8 cellular contexts compared by ENCODE assay signal in the genomic region with DNA sequence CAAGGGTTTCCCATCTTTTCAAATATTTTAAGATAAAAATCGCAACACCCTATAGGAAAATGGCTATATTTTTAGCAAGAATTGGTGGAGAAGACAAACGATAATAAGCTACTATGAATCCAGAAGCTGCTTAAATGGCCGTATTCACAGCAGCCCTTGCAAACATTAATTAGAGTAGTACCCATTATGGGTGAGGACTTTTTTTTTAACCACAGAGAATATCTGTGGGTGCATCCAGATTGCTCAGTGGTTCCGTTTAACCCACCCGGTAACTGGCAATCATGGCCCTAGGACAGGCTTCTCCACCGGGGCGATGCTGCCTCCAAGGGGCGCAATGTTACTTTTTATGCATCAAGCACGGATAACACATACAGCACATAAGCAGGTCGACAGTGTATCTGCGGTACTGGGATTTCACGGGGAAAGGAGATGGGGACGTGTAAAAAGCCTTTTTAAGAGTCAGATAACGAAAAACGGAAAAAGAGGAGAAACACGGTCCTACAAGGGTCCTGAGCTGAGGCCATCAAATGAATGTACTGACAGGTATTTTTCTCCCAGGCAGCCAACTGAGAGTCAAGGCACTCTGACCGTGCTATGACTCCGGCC. TPM values are rescaled to one million over a fixed set of nuclear protein-coding genes. Genes with fewer than 3 reads are reported as not detected.
DNase-seq lines count a peak whose midpoint lies in the region; ATAC-seq, FAIRE-seq and TF ChIP-seq lines count a peak whose summit lies in the region.

No MANE protein-coding gene starts in this region.

- WGBS in H1 (ENCODE audit: extremely low coverage in 1 of 2, insufficient coverage in 1 of 2, insufficient read length in 1 of 2, insufficient replicate concordance in 2 of 2, low coverage in 1 of 2, low lambda C conversion rate in 2 of 2, missing lambda C conversion rate in 1 of 2), 2 experiments: 24% methylated on average over 18 of the region's 18 CpGs; no CpG with 5 or more reads in 1 of the 2 experiments

- H3K14ac ChIP-seq in H1 (ENCODE audit: insufficient read length): no peak overlapping the region

- TF ChIP-seq CTCF in CD8-positive, alpha-beta T cell (IDR thresholded peaks at IDR 0.05): no peak
- TF ChIP-seq CTCF in HEK293 (tag by site-specific recombination; IDR thresholded peaks at IDR 0.05) (no peak), H1 (IDR thresholded peaks at IDR 0.05; ENCODE audit: control extremely low read depth in 1 of 3, insufficient read depth in 1 of 3, low read depth in 1 of 3, low read length in 3 of 3) (peak; percentile 40 to 60 (median 43)), uterus (IDR thresholded peaks at IDR 0.05) (no peak)

- TF ChIP-seq RAD21 in H1 (IDR thresholded peaks at IDR 0.05 in 1 of 2, conservative IDR thresholded peaks at IDR 0.05 in 1 of 2; ENCODE audit: low read depth in 2 of 2, low read length in 2 of 2): peak; percentile 50 to 66

- no peak overlapping the region for H3K56ac ChIP-seq in H1 (replicated peaks; ENCODE audit: insufficient read length, low read depth, low read length)

- TF ChIP-seq POLR2A in H1 (IDR thresholded peaks at IDR 0.05; ENCODE audit: control extremely low read depth in 1 of 2, low read depth in 2 of 2, low read length in 2 of 2): no peak
- TF ChIP-seq POLR2A in uterus (IDR thresholded peaks at IDR 0.05): no peak

- H3K23me2 ChIP-seq in H1 (ENCODE audit: low read depth, low read length): peaks cover 5% of the 10 kb centered on the region; the same call in 1 of the 2 replicates

- H3K36me3 Mint-ChIP-seq in CD8-positive, alpha-beta T cell: no peaks in the 10 kb centered on the region
- no peaks in the 10 kb centered on the region for H3K36me3 Mint-ChIP-seq in T-cell

- peaks cover 25% of the 10 kb centered on the region for H3K27me3 ChIP-seq in CD8-positive, alpha-beta T cell (ENCODE audit: insufficient read depth, low read length)
- H3K27me3 ChIP-seq in H1 (replicated peaks in 1 of 4; ENCODE audit: control insufficient read depth in 3 of 4, extremely low read depth in 1 of 4, insufficient read depth in 3 of 4, low read length in 3 of 4) (peaks cover 0 to 14% (median 3%) of the 10 kb centered on the region in 4 experiments; a peak in 5 of 7 replicates), muscle layer of colon (ENCODE audit: control insufficient read depth in 1 of 2, insufficient read depth in 2 of 2, low read length in 2 of 2) (peaks cover 0 to 4% of the 10 kb centered on the region in 2 donors), uterus (no peaks in the 10 kb centered on the region)

- no peak for TF ChIP-seq EP300 in H1 (IDR thresholded peaks at IDR 0.05; ENCODE audit: borderline replicate concordance in 1 of 2, low read depth in 2 of 2, low read length in 2 of 2)

- H3K18ac ChIP-seq in H1 (ENCODE audit: extremely low read depth, low read length): no peak overlapping the region

- no peak for FAIRE-seq in H1 (lab: Jason Lieb, UNC)

- H4K8ac ChIP-seq in H1 (ENCODE audit: extremely low read depth, insufficient read depth, low read length): no peak overlapping the region

- no peaks in the 10 kb centered on the region for H3K9me3 Mint-ChIP-seq in CD8-positive, alpha-beta T cell
- H3K9me3 Mint-ChIP-seq in T-cell: no peaks in the 10 kb centered on the region

- no peak overlapping the region for H2BK15ac ChIP-seq in H1 (ENCODE audit: low read length)

- POLR2A ChIA-PET in CD8-positive, alpha-beta T cell (lab: Charles Lee): no interaction called here
- POLR2A ChIA-PET in HEK293 (lab: Yijun Ruan, JAX): interaction anchor here (0.6 to 3.0 kb wide), 4 partner anchors 22 to 155 kb away, joined by 3 to 18 read pairs (median 3); no protein-coding TSS in a partner anchor
- POLR2A ChIA-PET in T-cell (lab: Charles Lee): no interaction called here
- POLR2A ChIA-PET in H1 (lab: Charles Lee; ENCODE audit: partially characterized antibody): interaction anchor here (0.8 to 2.7 kb wide), 2 partner anchors 81 to 331 kb away, joined by 3 to 11 read pairs; no protein-coding TSS in a partner anchor

- H2BK5ac ChIP-seq in H1 (ENCODE audit: low read depth, low read length): no peak overlapping the region

- no peak overlapping the region for H4K91ac ChIP-seq in H1 (replicated peaks; ENCODE audit: insufficient read length, low read length)

- no peak overlapping the region for H3K27ac ChIP-seq in CD8-positive, alpha-beta T cell (ENCODE audit: low read depth, low read length)
- H3K27ac ChIP-seq in HEK293 (ENCODE audit: extremely low read depth, low read depth, low read length) (no peak overlapping the region), H1 (ENCODE audit: low read depth, low read length) (no peak overlapping the region), muscle layer of colon (ENCODE audit: low read depth, low read length) (no peak overlapping the region), uterus (no peak overlapping the region)

- peaks cover 15% of the 10 kb centered on the region for H3K4me1 ChIP-seq in CD8-positive, alpha-beta T cell (ENCODE audit: insufficient read depth, low read length)
- H3K4me1 ChIP-seq in HEK293 (ENCODE audit: control insufficient read depth, insufficient read depth, low read length) (no peaks in the 10 kb centered on the region), H1 (replicated peaks in 1 of 4; ENCODE audit: control insufficient read depth in 3 of 4, insufficient read depth in 4 of 4, low read length in 3 of 4) (peaks cover 0 to 16% (median 6%) of the 10 kb centered on the region in 4 experiments; a peak in 6 of 7 replicates), muscle layer of colon (ENCODE audit: insufficient read depth, low read length) (peaks cover 12% of the 10 kb centered on the region), uterus (peaks cover 0 to 4% of the 10 kb centered on the region in 2 donors)

- no peaks in the 10 kb centered on the region for H4K20me1 ChIP-seq in H1 (replicated peaks in 1 of 2; ENCODE audit: control insufficient read depth in 1 of 2, insufficient read depth in 2 of 2, low read length in 2 of 2)

- H4K5ac ChIP-seq in H1 (ENCODE audit: insufficient read length, low read depth, low read length): no peak overlapping the region

- no peak overlapping the region for H3K9ac ChIP-seq in H1 (replicated peaks in 1 of 4; ENCODE audit: extremely low read depth in 1 of 4, low read depth in 3 of 4, low read length in 3 of 4)
- H3K9ac ChIP-seq in muscle layer of colon (ENCODE audit: low read length): no peak overlapping the region

- no peaks in the 10 kb centered on the region for H3K79me1 ChIP-seq in H1 (ENCODE audit: low read depth, low read length)

- H2BK12ac ChIP-seq in H1 (ENCODE audit: low read depth, low read length): no peak overlapping the region

- peak overlapping the region; percentile 43 for H3K4me3 ChIP-seq in CD8-positive, alpha-beta T cell (ENCODE audit: low read depth, low read length)
- H3K4me3 ChIP-seq in HEK293 (ENCODE audit: low read depth, low read length) (peak overlapping the region; percentile 62), H1 (ENCODE audit: extremely low read depth in 1 of 4, insufficient read depth in 2 of 4, low read depth in 3 of 4, low read length in 4 of 4) (peak overlapping the region; percentile 69 to 85 (median 76)), muscle layer of colon (ENCODE audit: low read depth in 1 of 2, low read length in 2 of 2) (peak overlapping the region; percentile 17 to 68), uterus (peak overlapping the region; percentile 40 to 53)

- peak in 1 of 7 experiments; percentile 6 for DNase-seq in CD8-positive, alpha-beta T cell
- DNase-seq in T-cell (peak in 3 of 34 experiments; percentile 1 to 6 (median 2)), H1 (ENCODE audit: low read depth in 1 of 2, low spot score in 2 of 2) (no peak), uterus (no peak)

- H2BK120ac ChIP-seq in H1 (replicated peaks; ENCODE audit: low read depth, low read length): no peak overlapping the region

- peak overlapping the region; percentile 60 to 88 for H3K4me2 ChIP-seq in H1 (ENCODE audit: insufficient read depth in 1 of 2, low read depth in 2 of 2, low read length in 2 of 2)

- H2AFZ ChIP-seq in H1 (ENCODE audit: low read length): no peak overlapping the region

- H2AK5ac ChIP-seq in H1 (ENCODE audit: low read depth, low read length): no peak overlapping the region

- CTCF ChIA-PET in CD8-positive, alpha-beta T cell (lab: Charles Lee): interaction anchor here (0.9 to 4.8 kb wide), 6 partner anchors 16 to 93 kb away, joined by 3 to 47 read pairs (median 4); no protein-coding TSS in a partner anchor
- CTCF ChIA-PET in HEK293 (lab: Yijun Ruan, JAX) (interaction anchor here (0.6 to 9.4 kb wide), 22 partner anchors 10 to 1164 kb away, joined by 3 to 261 read pairs (median 4); a partner anchor contains a TSS), T-cell (lab: Charles Lee) (interaction anchor here in 1 of 2 donors (4.5 kb wide), 1 partner anchor 80 kb away, joined by 29 read pairs; no protein-coding TSS in a partner anchor), H1 (lab: Charles Lee; ENCODE audit: partially characterized antibody) (interaction anchor here (0.7 to 6.0 kb wide), 26 partner anchors 7 to 131 kb away, joined by 3 to 164 read pairs (median 5); no protein-coding TSS in a partner anchor)

- H3K36me3 ChIP-seq in CD8-positive, alpha-beta T cell (ENCODE audit: insufficient read depth, low read length): no peaks in the 10 kb centered on the region
- H3K36me3 ChIP-seq in HEK293 (ENCODE audit: control insufficient read depth in 2 of 2, insufficient read depth in 1 of 2, low read length in 2 of 2): no peaks in the 10 kb centered on the region
- no peaks in the 10 kb centered on the region for H3K36me3 ChIP-seq in H1 (ENCODE audit: control insufficient read depth in 2 of 4, insufficient read depth in 4 of 4, low read length in 3 of 4)
- H3K36me3 ChIP-seq in muscle layer of colon (ENCODE audit: insufficient read depth, low read length): no peaks in the 10 kb centered on the region
- no peaks in the 10 kb centered on the region for H3K36me3 ChIP-seq in uterus

- H3K27me3 Mint-ChIP-seq in CD8-positive, alpha-beta T cell (ENCODE audit: low read depth): peaks cover 63% of the 10 kb centered on the region
- peaks cover 52 to 62% of the 10 kb centered on the region in 2 donors for H3K27me3 Mint-ChIP-seq in T-cell

- H3K23ac ChIP-seq in H1 (ENCODE audit: insufficient read length): no peak overlapping the region

- no peaks in the 10 kb centered on the region for H3K79me2 ChIP-seq in H1 (ENCODE audit: control insufficient read depth in 1 of 2, insufficient read depth in 2 of 2, low read length in 2 of 2)

- intact Hi-C loops in CD8-positive, alpha-beta T cell (cut with DNase I, micrococcal nuclease): no loop called here
- intact Hi-C loops in uterus (cut with DNase I; ENCODE audit: low total_unique reads): no loop called here

- H3K4me1 Mint-ChIP-seq in CD8-positive, alpha-beta T cell (ENCODE audit: low read depth): peaks cover 17% of the 10 kb centered on the region
- H3K4me1 Mint-ChIP-seq in T-cell: peaks cover 21 to 32% (median 23%) of the 10 kb centered on the region in 3 donors

- H3K9me3 ChIP-seq in CD8-positive, alpha-beta T cell (ENCODE audit: low read length): no peaks in the 10 kb centered on the region
- H3K9me3 ChIP-seq in HEK293 (ENCODE audit: control insufficient read depth, insufficient read depth, low read depth, low read length): no peaks in the 10 kb centered on the region
- H3K9me3 ChIP-seq in H1 (ENCODE audit: insufficient read depth in 2 of 2, low read depth in 1 of 2, low read length in 1 of 2): no peaks in the 10 kb centered on the region
- no peaks in the 10 kb centered on the region for H3K9me3 ChIP-seq in muscle layer of colon (ENCODE audit: low read length)
- no peaks in the 10 kb centered on the region for H3K9me3 ChIP-seq in uterus

- no peak overlapping the region for H3K27ac Mint-ChIP-seq in CD8-positive, alpha-beta T cell
- peak overlapping the region in 1 of 2 donors; percentile 2 for H3K27ac Mint-ChIP-seq in T-cell

- peak overlapping the region; percentile 75 for H3K4me3 Mint-ChIP-seq in CD8-positive, alpha-beta T cell
- peak overlapping the region; percentile 65 to 82 (median 74) for H3K4me3 Mint-ChIP-seq in T-cell

- H2BK20ac ChIP-seq in H1 (ENCODE audit: low read length): no peak overlapping the region

- peak; percentile 33 for ATAC-seq in CD8-positive, alpha-beta T cell
- ATAC-seq in T-cell (replicated peaks in 1 of 4) (peak in 2 of 4 experiments; percentile 9 to 31), HG03460 (IDR thresholded peaks at IDR 0.05; ENCODE audit: unreplicated experiment) (no peak), GM21447 (IDR thresholded peaks at IDR 0.05; ENCODE audit: unreplicated experiment) (no peak)

- no peak overlapping the region for H3K4ac ChIP-seq in H1 (replicated peaks; ENCODE audit: insufficient read length, low read depth, low read length)

RNA-seq across cellular contexts. Expression of a gene that starts 1.0 kb away (rescaled TPM):
- not detected for total RNA-seq in CD8-positive, alpha-beta T cell
- under 1 TPM in 1 of 5 donors, not detected in 4; 0.16 TPM for total RNA-seq in T-cell
- total RNA-seq in H1 (2021; fragmentation: NEBNext Ultra II Directional; extraction: Animal tissue kit (Norgen Biotek cat#: 25700)): 1.7 and 2.6 TPM in 2 replicates
- polyA plus RNA-seq in H1 (2011; rRNA removed): 2.5 and 2.6 TPM in 2 replicates
- 2.4 TPM for polyA plus RNA-seq in H1 (2011; cell fraction: cytosol; rRNA removed)
- polyA plus RNA-seq in H1 (2011; cell fraction: nucleus; rRNA removed): 3.4 TPM
- 2.4 to 3.6 TPM (median 3.2 TPM) in 4 replicates for polyA plus RNA-seq in H1 (2012, experiment 1 of 2)
- polyA plus RNA-seq in H1 (2012, experiment 2 of 2): 3.1 TPM
- polyA plus RNA-seq in H1 (2013, experiment 1 of 2): 2.0 TPM
- polyA plus RNA-seq in H1 (2013, experiment 2 of 2): 2.1 TPM
- polyA minus RNA-seq in H1 (2011; rRNA and poly(A)+ RNA removed): 2.2 and 2.4 TPM in 2 replicates
- 2.8 TPM for polyA minus RNA-seq in H1 (2011; cell fraction: cytosol; rRNA and poly(A)+ RNA removed)
- 1.4 TPM for polyA minus RNA-seq in H1 (2011; cell fraction: nucleus; rRNA and poly(A)+ RNA removed)
- under 1 TPM in 1 of 4 donors, not detected in 3; 0.35 TPM for total RNA-seq in uterus

RNA-seq across cellular contexts. Expression of a gene that starts 46.6 kb away (rescaled TPM):
- not detected for total RNA-seq in CD8-positive, alpha-beta T cell
- total RNA-seq in T-cell (under 1 TPM in 3 of 5 donors, not detected in 2; 0.06 to 0.20 (median 0.09) TPM), uterus (under 1 TPM in 1 of 4 donors, not detected in 3; 0.21 TPM)
- not detected in 2 replicates for total RNA-seq in H1 (2021; fragmentation: NEBNext Ultra II Directional; extraction: Animal tissue kit (Norgen Biotek cat#: 25700))
- 0.02 and 0.24 TPM in 2 replicates for polyA plus RNA-seq in H1 (2011; rRNA removed)
- 0.08 TPM for polyA plus RNA-seq in H1 (2011; cell fraction: cytosol; rRNA removed)
- not detected for polyA plus RNA-seq in H1 (2011; cell fraction: nucleus; rRNA removed)
- polyA plus RNA-seq in H1 (2012, experiment 1 of 2): 0.56 to 1.3 TPM (median 0.67 TPM) in 4 replicates
- polyA plus RNA-seq in H1 (2012, experiment 2 of 2): not detected
- polyA plus RNA-seq in H1 (2013, experiment 1 of 2): 0.18 TPM
- polyA plus RNA-seq in H1 (2013, experiment 2 of 2): 0.11 TPM
- polyA minus RNA-seq in H1 (2011; rRNA and poly(A)+ RNA removed): not detected in 2 replicates
- not detected for polyA minus RNA-seq in H1 (2011; cell fraction: cytosol; rRNA and poly(A)+ RNA removed)
- polyA minus RNA-seq in H1 (2011; cell fraction: nucleus; rRNA and poly(A)+ RNA removed): not detected

Comparison
In these comparisons a context has a peak if more than half of its experiments do, and no peak if none do; other contexts are left out.
1. CTCF ChIP-seq: peak in H1 (3 of 3); none in CD8-positive, alpha-beta T cell (single experiment), HEK293 (single experiment) and uterus (0 of 4).
2. POLR2A ChIA-PET loops: an anchor here in HEK293 (0.6 to 3.0 kb wide) and H1 (0.8 to 2.7 kb wide); none called in CD8-positive, alpha-beta T cell and T-cell.
3. Peak in every context shown above with its lines, with median percentiles within 50 percentile points of each other: H3K4me3 ChIP-seq.